ENCODE assay signal across 16 cellular contexts in genomic region chr2:218470454-218470853, GRCh38. TPM values are rescaled to one million over a fixed set of nuclear protein-coding genes. Genes with fewer than 3 reads are reported as not detected.
"Had no signal": no experiment of that assay in that cellular context is flagged by ENCODE, and none has a peak within 500 bp of the region (broad histone marks: within the 10 kb centered on the region; RNA-seq: fewer than 3 reads in every experiment).

No MANE protein-coding gene starts in this region.

- H3K4me1 Mint-ChIP-seq: activated CD4-positive, alpha-beta T cell treated with anti-CD3 and anti-CD28 coated beads for 36 hours had no signal

- H3K4me3 ChIP-seq: gastroesophageal sphincter, hepatocyte, right atrium auricular region, skin epidermis, tibial artery, uterus had no signal

- H3K36me3 ChIP-seq: uterus had no signal

- ATAC-seq: activated CD4-positive, alpha-beta T cell treated with anti-CD3 and anti-CD28 coated beads for 36 hours; gastroesophageal sphincter; left ventricle myocardium superior; SK-N-SH treated with all-trans-retinoic acid at 6 μM for 48 hours had no signal

- H3K27ac ChIP-seq: gastroesophageal sphincter, hepatocyte, right atrium auricular region, skin epidermis, tibial artery, uterus had no signal

- H3K27ac Mint-ChIP-seq: activated CD4-positive, alpha-beta T cell treated with anti-CD3 and anti-CD28 coated beads for 36 hours; activated naive CD8-positive, alpha-beta T cell had no signal

- H3K4me1 ChIP-seq: right atrium auricular region, tibial artery, uterus had no signal

- H3K4me3 Mint-ChIP-seq: activated CD4-positive, alpha-beta T cell treated with anti-CD3 and anti-CD28 coated beads for 36 hours; activated naive CD8-positive, alpha-beta T cell had no signal

- H3K27me3 Mint-ChIP-seq: activated CD4-positive, alpha-beta T cell treated with anti-CD3 and anti-CD28 coated beads for 36 hours; activated naive CD8-positive, alpha-beta T cell had no signal

- H3K9me3 ChIP-seq: gastroesophageal sphincter, right atrium auricular region, tibial artery, uterus had no signal

- H3K27me3 ChIP-seq: gastroesophageal sphincter, hepatocyte, right atrium auricular region, tibial artery, uterus had no signal

- DNase-seq: activated CD4-positive, alpha-beta T cell treated with anti-CD3 and anti-CD28 coated beads for 36 hours; activated gamma-delta T cell; aorta; left ventricle myocardium superior; mesendoderm; T-helper 9 cell; tibial artery; uterus had no signal

RNA-seq across cellular contexts. Expression of gene VIL1, which starts 51.5 kb away (rescaled TPM):
- total RNA-seq: activated CD4-positive, alpha-beta T cell treated with anti-CD3 and anti-CD28 coated beads for 36 hours; bronchial epithelial cell; gastroesophageal sphincter; kidney epithelial cell; left ventricle myocardium superior; right atrium auricular region had no signal
